Comparison of ENCODE assay signal across 14 cellular contexts in the genomic region with DNA sequence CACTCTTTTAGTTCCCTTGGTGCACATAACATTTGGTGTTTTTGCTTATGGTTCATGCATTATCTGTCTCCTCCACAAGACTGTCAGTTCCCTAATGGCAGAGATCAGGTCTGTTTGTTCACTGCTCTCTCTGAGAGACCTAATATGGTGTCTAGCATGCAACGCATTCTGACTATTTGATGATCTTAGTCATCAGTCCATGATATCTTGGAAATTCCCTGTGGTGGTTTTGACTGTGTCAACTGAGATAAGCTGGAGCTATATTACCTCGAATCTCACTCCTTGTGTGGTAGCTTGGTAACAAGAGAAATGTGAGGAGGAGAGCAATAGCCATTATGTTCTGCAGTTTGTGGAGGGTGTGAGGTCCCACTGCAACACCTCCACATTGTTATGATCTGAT.
DNase-seq lines count a peak whose midpoint lies in the region; ATAC-seq and TF ChIP-seq lines count a peak whose summit lies in the region.
"Had no signal": no experiment of that assay in that cellular context is flagged by ENCODE, and none has a peak within 500 bp of the region (broad histone marks: within the 10 kb centered on the region; RNA-seq: fewer than 3 reads in every experiment).

No MANE protein-coding gene starts in this region.

- no peaks in the 10 kb centered on the region for H3K4me1 ChIP-seq in heart right ventricle
- no peaks in the 10 kb centered on the region for H3K4me1 ChIP-seq in adrenal gland (replicated peaks in 1 of 2)

- peaks cover 1% of the 10 kb centered on the region for H3K36me3 Mint-ChIP-seq in HFFc6 (ENCODE audit: low read depth)
- H3K36me3 Mint-ChIP-seq: brain had no signal

- ATAC-seq in GM18511 (IDR thresholded peaks at IDR 0.05; ENCODE audit: unreplicated experiment) (peak; percentile 62), HG02642 (IDR thresholded peaks at IDR 0.05; ENCODE audit: poor library complexity, unreplicated experiment) (peak; percentile 76), heart right ventricle (no peak)
- ATAC-seq: Panc1 had no signal

- TF ChIP-seq POLR2A in adrenal gland (IDR thresholded peaks at IDR 0.05): no peak

- H3K9me3 ChIP-seq in heart right ventricle (peaks cover 0 to 1% (median 0%) of the 10 kb centered on the region in 11 donors), adrenal gland (replicated peaks in 1 of 3) (no peaks in the 10 kb centered on the region)

- TF ChIP-seq CTCF in HFFc6 (IDR thresholded peaks at IDR 0.05): no peak
- no peak for TF ChIP-seq CTCF in heart right ventricle (IDR thresholded peaks at IDR 0.05)
- no peak for TF ChIP-seq CTCF in adrenal gland (IDR thresholded peaks at IDR 0.05)

- peaks cover 3% of the 10 kb centered on the region for H3K27me3 Mint-ChIP-seq in HFFc6 (ENCODE audit: insufficient read depth)
- H3K27me3 Mint-ChIP-seq: brain had no signal

- no peaks in the 10 kb centered on the region for H3K36me3 ChIP-seq in heart right ventricle
- H3K36me3 ChIP-seq in adrenal gland (replicated peaks in 1 of 2): no peaks in the 10 kb centered on the region

- no peak overlapping the region for H3K27ac ChIP-seq in heart right ventricle
- no peak overlapping the region for H3K27ac ChIP-seq in adrenal gland

- no peak overlapping the region for H3K4me3 Mint-ChIP-seq in HFFc6
- H3K4me3 Mint-ChIP-seq: activated T-helper 1 cell treated with anti-CD3 and anti-CD28 coated beads, Interleukin-12 subunit alpha, Interleukin-12 subunit beta, Interleukin-2, Interleukin-4 antibody, amounts not matched to agents 30 ng/mL and 10 ng/mL and 1 ng/mL, durations not matched to agents 14 hours and 24 hours and 36 hours; brain; nephron progenitor cell; T-helper 2 cell treated with Interferon-gamma antibody and Interleukin-4, amounts not matched to agents 5 μg/mL and 100 μg/mL, for 36 hours had no signal

- H3K27me3 ChIP-seq in heart right ventricle: peaks cover 0 to 4% (median 0%) of the 10 kb centered on the region in 7 donors
- H3K27me3 ChIP-seq in adrenal gland: no peaks in the 10 kb centered on the region

- H3K4me3 ChIP-seq in heart right ventricle (no peak overlapping the region), adrenal gland (no peak overlapping the region)

- DNase-seq in HuH-7.5 (ENCODE audit: low spot score) (peak; percentile 22), iris pigment epithelial cell (ENCODE audit: low read depth) (peak; percentile 0), HFFc6 (no peak), heart right ventricle (no peak), adrenal gland (no peak), NCI-H187 treated with DMSO at 0.1 percent for 48 hours (lab: John Stamatoyannopoulos, UW) (no peak)
- DNase-seq: NCI-H446, nephron progenitor cell had no signal

- intact Hi-C loops in heart right ventricle (cut with DNase I) (no loop called here), adrenal gland (cut with DNase I) (no loop called here)

- no peaks in the 10 kb centered on the region for H3K4me1 Mint-ChIP-seq in HFFc6 (ENCODE audit: low read depth)
- H3K4me1 Mint-ChIP-seq: brain, nephron progenitor cell had no signal

- H3K9me3 Mint-ChIP-seq in HFFc6: peaks cover 30% of the 10 kb centered on the region
- H3K9me3 Mint-ChIP-seq: activated T-helper 1 cell treated with anti-CD3 and anti-CD28 coated beads, Interleukin-12 subunit alpha, Interleukin-12 subunit beta, Interleukin-2, Interleukin-4 antibody, amounts not matched to agents 30 ng/mL and 10 ng/mL and 1 ng/mL, durations not matched to agents 14 hours and 24 hours and 36 hours had no signal

- 36 to 40% methylated on average over 2 of the region's 2 CpGs for WGBS in heart right ventricle, 2 donors
- WGBS in adrenal gland, 4 donors: 40 to 58% (median 51%) methylated on average over 2 of the region's 2 CpGs

- no peak overlapping the region for H3K27ac Mint-ChIP-seq in HFFc6
- H3K27ac Mint-ChIP-seq: activated T-helper 1 cell treated with anti-CD3 and anti-CD28 coated beads, Interleukin-12 subunit alpha, Interleukin-12 subunit beta, Interleukin-2, Interleukin-4 antibody, amounts not matched to agents 30 ng/mL and 10 ng/mL and 1 ng/mL, durations not matched to agents 14 hours and 24 hours and 36 hours; brain; nephron progenitor cell; T-helper 2 cell treated with Interferon-gamma antibody and Interleukin-4, amounts not matched to agents 5 μg/mL and 100 μg/mL, for 36 hours had no signal

Comparison
In these comparisons a context has a peak if more than half of its experiments do, and no peak if none do; other contexts are left out.
1. ATAC-seq: peak in GM18511 (single experiment) and HG02642 (single experiment); none in heart right ventricle (0 of 8).
2. DNase-seq: peak in HuH-7.5 (single experiment) and iris pigment epithelial cell (single experiment); none in HFFc6 (single experiment), heart right ventricle (0 of 2), adrenal gland (0 of 7) and NCI-H187 treated with DMSO at 0.1 percent for 48 hours (single experiment).